Comparison of ENCODE assay signal across 2 cellular contexts in the genomic region with DNA sequence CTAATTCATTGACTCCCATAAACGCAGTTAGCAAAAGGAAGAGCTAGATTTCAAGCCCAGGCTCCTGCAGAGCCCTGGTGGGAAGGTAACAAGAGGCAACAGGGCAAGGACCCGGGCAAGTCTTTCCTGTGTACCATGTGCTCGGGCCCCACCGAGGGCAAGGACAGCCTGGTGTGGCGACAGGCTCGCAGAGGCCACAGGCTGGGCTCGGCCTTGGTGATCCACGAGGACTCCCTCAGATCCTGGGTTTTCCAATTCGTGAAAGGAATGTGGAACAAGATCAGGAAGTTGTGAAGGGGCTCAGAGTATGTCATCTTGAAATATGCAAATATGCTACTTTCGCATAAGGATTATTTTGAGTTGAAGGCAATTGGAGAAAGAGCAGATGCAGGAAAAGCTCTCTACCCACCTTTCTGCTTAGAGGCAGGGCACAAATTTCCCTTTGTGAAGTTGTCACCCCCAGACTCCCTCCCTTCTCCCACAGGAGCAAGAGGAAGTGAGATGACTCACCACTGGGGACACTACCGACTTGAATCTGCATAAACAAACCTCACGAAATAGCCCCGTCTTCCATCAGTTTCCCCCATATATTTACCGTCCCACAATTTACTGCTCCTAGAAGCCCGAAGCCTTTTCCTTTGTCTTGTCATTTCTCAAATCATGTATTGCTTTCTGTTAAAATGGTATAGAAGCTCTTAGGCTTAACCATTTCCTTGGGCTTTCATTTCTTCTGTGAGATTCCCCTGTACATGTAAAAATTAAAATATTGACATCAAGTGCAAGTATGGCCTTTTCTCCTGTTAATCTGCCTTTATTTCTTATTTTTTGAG.
TF ChIP-seq lines count a peak whose summit lies in the region.

No MANE protein-coding gene starts in this region.

TF ChIP-seq in HCT116, 20 proteins besides CTCF, POLR2A, EP300 and RAD21:
- no peak for TF ChIP-seq ATF3 (IDR thresholded peaks at IDR 0.05)
- no peak for TF ChIP-seq POLR2AphosphoS5 (IDR thresholded peaks at IDR 0.05; ENCODE audit: low read depth, low read length)
- TF ChIP-seq FOSL1 (IDR thresholded peaks at IDR 0.05; ENCODE audit: low read depth) = peak; percentile 76
- TF ChIP-seq, protein P1, sequence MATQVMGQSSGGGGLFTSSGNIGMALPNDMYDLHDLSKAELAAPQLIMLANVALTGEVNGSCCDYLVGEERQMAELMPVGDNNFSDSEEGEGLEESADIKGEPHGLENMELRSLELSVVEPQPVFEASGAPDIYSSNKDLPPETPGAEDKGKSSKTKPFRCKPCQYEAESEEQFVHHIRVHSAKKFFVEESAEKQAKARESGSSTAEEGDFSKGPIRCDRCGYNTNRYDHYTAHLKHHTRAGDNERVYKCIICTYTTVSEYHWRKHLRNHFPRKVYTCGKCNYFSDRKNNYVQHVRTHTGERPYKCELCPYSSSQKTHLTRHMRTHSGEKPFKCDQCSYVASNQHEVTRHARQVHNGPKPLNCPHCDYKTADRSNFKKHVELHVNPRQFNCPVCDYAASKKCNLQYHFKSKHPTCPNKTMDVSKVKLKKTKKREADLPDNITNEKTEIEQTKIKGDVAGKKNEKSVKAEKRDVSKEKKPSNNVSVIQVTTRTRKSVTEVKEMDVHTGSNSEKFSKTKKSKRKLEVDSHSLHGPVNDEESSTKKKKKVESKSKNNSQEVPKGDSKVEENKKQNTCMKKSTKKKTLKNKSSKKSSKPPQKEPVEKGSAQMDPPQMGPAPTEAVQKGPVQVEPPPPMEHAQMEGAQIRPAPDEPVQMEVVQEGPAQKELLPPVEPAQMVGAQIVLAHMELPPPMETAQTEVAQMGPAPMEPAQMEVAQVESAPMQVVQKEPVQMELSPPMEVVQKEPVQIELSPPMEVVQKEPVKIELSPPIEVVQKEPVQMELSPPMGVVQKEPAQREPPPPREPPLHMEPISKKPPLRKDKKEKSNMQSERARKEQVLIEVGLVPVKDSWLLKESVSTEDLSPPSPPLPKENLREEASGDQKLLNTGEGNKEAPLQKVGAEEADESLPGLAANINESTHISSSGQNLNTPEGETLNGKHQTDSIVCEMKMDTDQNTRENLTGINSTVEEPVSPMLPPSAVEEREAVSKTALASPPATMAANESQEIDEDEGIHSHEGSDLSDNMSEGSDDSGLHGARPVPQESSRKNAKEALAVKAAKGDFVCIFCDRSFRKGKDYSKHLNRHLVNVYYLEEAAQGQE (IDR thresholded peaks at IDR 0.05; ENCODE audit: low read depth) = no peak
- TF ChIP-seq ZNF274 (IDR thresholded peaks at IDR 0.05; ENCODE audit: low read depth, low read length) = no peak
- no peak for TF ChIP-seq ZFX (IDR thresholded peaks at IDR 0.05)
- TF ChIP-seq SRF (IDR thresholded peaks at IDR 0.05; ENCODE audit: low read depth) = no peak
- TF ChIP-seq, protein P2, sequence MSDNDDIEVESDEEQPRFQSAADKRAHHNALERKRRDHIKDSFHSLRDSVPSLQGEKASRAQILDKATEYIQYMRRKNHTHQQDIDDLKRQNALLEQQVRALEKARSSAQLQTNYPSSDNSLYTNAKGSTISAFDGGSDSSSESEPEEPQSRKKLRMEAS (IDR thresholded peaks at IDR 0.05) = peak; percentile 60
- TF ChIP-seq EGR1 (IDR thresholded peaks at IDR 0.05; ENCODE audit: low read depth) = no peak
- no peak for TF ChIP-seq SP1 (IDR thresholded peaks at IDR 0.05; ENCODE audit: low read depth)
- no peak for TF ChIP-seq CEBPB (IDR thresholded peaks at IDR 0.05; ENCODE audit: low read depth)
- TF ChIP-seq SIN3A (IDR thresholded peaks at IDR 0.05; ENCODE audit: low read depth) = no peak
- no peak for TF ChIP-seq EZH2phosphoT487 (IDR thresholded peaks at IDR 0.05; ENCODE audit: borderline replicate concordance)
- peak; percentile 50; the same call in 1 of the 2 replicates for TF ChIP-seq CBX3 (IDR thresholded peaks at IDR 0.05; ENCODE audit: low read depth)
- TF ChIP-seq EZH2 (IDR thresholded peaks at IDR 0.05) = no peak
- TF ChIP-seq, protein P3, sequence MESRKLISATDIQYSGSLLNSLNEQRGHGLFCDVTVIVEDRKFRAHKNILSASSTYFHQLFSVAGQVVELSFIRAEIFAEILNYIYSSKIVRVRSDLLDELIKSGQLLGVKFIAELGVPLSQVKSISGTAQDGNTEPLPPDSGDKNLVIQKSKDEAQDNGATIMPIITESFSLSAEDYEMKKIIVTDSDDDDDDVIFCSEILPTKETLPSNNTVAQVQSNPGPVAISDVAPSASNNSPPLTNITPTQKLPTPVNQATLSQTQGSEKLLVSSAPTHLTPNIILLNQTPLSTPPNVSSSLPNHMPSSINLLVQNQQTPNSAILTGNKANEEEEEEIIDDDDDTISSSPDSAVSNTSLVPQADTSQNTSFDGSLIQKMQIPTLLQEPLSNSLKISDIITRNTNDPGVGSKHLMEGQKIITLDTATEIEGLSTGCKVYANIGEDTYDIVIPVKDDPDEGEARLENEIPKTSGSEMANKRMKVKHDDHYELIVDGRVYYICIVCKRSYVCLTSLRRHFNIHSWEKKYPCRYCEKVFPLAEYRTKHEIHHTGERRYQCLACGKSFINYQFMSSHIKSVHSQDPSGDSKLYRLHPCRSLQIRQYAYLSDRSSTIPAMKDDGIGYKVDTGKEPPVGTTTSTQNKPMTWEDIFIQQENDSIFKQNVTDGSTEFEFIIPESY (IDR thresholded peaks at IDR 0.05; ENCODE audit: extremely low read depth, insufficient replicate concordance, low read length) = no peak
- TF ChIP-seq JUND (IDR thresholded peaks at IDR 0.05) = peak; percentile 61
- no peak for TF ChIP-seq TCF7L2 (IDR thresholded peaks at IDR 0.05; ENCODE audit: borderline replicate concordance, extremely low read depth, insufficient read depth, insufficient read length)
- no peak for TF ChIP-seq YY1 (IDR thresholded peaks at IDR 0.05; ENCODE audit: extremely low read depth, insufficient replicate concordance, low read depth, low read length)
- no peak for TF ChIP-seq ELF1 (IDR thresholded peaks at IDR 0.05; ENCODE audit: borderline replicate concordance, low read depth)
TF ChIP-seq in HCT116: peak in this region for 4.

TF ChIP-seq in HepG2, 621 proteins besides CTCF, POLR2A, EP300 and RAD21 (continues in another document):
- 0 out of 2 replicates have a peak, but pooled peaks have one; percentile 33 for TF ChIP-seq FIP1L1 (IDR thresholded peaks at IDR 0.05; ENCODE audit: borderline replicate concordance, insufficient read depth, low read depth, low read length)
- TF ChIP-seq ZFP91 (CRISPR knock-in tag; IDR thresholded peaks at IDR 0.05; ENCODE audit: borderline replicate concordance) = no peak
- TF ChIP-seq, protein P4, sequence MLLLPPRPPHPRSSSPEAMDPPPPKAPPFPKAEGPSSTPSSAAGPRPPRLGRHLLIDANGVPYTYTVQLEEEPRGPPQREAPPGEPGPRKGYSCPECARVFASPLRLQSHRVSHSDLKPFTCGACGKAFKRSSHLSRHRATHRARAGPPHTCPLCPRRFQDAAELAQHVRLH (CRISPR knock-in tag; IDR thresholded peaks at IDR 0.05; ENCODE audit: borderline replicate concordance, low read depth) = peak; percentile 26; the same call in 1 of the 2 replicates
- TF ChIP-seq ZNF274 (CRISPR knock-in tag; IDR thresholded peaks at IDR 0.05) = 0 out of 2 replicates have a peak, but pooled peaks have one; percentile 39
- peak; percentile 29 for TF ChIP-seq AGO2 (optimal IDR thresholded peaks at IDR 0.05; ENCODE audit: low read depth, low read length)
- TF ChIP-seq MYPOP (CRISPR knock-in tag; IDR thresholded peaks at IDR 0.05) = 0 out of 2 replicates have a peak, but pooled peaks have one; percentile 26
- 0 out of 2 replicates have a peak, but pooled peaks have one; percentile 12 for TF ChIP-seq FOSL1 (CRISPR knock-in tag; IDR thresholded peaks at IDR 0.05; ENCODE audit: borderline replicate concordance)
- TF ChIP-seq, protein P5, sequence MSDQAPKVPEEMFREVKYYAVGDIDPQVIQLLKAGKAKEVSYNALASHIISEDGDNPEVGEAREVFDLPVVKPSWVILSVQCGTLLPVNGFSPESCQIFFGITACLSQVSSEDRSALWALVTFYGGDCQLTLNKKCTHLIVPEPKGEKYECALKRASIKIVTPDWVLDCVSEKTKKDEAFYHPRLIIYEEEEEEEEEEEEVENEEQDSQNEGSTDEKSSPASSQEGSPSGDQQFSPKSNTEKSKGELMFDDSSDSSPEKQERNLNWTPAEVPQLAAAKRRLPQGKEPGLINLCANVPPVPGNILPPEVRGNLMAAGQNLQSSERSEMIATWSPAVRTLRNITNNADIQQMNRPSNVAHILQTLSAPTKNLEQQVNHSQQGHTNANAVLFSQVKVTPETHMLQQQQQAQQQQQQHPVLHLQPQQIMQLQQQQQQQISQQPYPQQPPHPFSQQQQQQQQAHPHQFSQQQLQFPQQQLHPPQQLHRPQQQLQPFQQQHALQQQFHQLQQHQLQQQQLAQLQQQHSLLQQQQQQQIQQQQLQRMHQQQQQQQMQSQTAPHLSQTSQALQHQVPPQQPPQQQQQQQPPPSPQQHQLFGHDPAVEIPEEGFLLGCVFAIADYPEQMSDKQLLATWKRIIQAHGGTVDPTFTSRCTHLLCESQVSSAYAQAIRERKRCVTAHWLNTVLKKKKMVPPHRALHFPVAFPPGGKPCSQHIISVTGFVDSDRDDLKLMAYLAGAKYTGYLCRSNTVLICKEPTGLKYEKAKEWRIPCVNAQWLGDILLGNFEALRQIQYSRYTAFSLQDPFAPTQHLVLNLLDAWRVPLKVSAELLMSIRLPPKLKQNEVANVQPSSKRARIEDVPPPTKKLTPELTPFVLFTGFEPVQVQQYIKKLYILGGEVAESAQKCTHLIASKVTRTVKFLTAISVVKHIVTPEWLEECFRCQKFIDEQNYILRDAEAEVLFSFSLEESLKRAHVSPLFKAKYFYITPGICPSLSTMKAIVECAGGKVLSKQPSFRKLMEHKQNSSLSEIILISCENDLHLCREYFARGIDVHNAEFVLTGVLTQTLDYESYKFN (CRISPR knock-in tag; conservative IDR thresholded peaks at IDR 0.05) = 0 out of 2 replicates have a peak, but pooled peaks have one; percentile 15
- TF ChIP-seq, protein P6, sequence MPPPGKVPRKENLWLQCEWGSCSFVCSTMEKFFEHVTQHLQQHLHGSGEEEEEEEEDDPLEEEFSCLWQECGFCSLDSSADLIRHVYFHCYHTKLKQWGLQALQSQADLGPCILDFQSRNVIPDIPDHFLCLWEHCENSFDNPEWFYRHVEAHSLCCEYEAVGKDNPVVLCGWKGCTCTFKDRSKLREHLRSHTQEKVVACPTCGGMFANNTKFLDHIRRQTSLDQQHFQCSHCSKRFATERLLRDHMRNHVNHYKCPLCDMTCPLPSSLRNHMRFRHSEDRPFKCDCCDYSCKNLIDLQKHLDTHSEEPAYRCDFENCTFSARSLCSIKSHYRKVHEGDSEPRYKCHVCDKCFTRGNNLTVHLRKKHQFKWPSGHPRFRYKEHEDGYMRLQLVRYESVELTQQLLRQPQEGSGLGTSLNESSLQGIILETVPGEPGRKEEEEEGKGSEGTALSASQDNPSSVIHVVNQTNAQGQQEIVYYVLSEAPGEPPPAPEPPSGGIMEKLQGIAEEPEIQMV (CRISPR knock-in tag; IDR thresholded peaks at IDR 0.05; ENCODE audit: low read depth) = 0 out of 2 replicates have a peak, but pooled peaks have one; percentile 29
- TF ChIP-seq, protein P7, sequence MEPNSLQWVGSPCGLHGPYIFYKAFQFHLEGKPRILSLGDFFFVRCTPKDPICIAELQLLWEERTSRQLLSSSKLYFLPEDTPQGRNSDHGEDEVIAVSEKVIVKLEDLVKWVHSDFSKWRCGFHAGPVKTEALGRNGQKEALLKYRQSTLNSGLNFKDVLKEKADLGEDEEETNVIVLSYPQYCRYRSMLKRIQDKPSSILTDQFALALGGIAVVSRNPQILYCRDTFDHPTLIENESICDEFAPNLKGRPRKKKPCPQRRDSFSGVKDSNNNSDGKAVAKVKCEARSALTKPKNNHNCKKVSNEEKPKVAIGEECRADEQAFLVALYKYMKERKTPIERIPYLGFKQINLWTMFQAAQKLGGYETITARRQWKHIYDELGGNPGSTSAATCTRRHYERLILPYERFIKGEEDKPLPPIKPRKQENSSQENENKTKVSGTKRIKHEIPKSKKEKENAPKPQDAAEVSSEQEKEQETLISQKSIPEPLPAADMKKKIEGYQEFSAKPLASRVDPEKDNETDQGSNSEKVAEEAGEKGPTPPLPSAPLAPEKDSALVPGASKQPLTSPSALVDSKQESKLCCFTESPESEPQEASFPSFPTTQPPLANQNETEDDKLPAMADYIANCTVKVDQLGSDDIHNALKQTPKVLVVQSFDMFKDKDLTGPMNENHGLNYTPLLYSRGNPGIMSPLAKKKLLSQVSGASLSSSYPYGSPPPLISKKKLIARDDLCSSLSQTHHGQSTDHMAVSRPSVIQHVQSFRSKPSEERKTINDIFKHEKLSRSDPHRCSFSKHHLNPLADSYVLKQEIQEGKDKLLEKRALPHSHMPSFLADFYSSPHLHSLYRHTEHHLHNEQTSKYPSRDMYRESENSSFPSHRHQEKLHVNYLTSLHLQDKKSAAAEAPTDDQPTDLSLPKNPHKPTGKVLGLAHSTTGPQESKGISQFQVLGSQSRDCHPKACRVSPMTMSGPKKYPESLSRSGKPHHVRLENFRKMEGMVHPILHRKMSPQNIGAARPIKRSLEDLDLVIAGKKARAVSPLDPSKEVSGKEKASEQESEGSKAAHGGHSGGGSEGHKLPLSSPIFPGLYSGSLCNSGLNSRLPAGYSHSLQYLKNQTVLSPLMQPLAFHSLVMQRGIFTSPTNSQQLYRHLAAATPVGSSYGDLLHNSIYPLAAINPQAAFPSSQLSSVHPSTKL (CRISPR knock-in tag; IDR thresholded peaks at IDR 0.05) = peak; percentile 50; the same call in 1 of the 2 replicates
- TF ChIP-seq ZNF556 (CRISPR knock-in tag; IDR thresholded peaks at IDR 0.05; ENCODE audit: borderline replicate concordance) = 0 out of 2 replicates have a peak, but pooled peaks have one; percentile 38
- TF ChIP-seq ELF3 (CRISPR knock-in tag; IDR thresholded peaks at IDR 0.05) = peak; percentile 52
- TF ChIP-seq, protein P8, sequence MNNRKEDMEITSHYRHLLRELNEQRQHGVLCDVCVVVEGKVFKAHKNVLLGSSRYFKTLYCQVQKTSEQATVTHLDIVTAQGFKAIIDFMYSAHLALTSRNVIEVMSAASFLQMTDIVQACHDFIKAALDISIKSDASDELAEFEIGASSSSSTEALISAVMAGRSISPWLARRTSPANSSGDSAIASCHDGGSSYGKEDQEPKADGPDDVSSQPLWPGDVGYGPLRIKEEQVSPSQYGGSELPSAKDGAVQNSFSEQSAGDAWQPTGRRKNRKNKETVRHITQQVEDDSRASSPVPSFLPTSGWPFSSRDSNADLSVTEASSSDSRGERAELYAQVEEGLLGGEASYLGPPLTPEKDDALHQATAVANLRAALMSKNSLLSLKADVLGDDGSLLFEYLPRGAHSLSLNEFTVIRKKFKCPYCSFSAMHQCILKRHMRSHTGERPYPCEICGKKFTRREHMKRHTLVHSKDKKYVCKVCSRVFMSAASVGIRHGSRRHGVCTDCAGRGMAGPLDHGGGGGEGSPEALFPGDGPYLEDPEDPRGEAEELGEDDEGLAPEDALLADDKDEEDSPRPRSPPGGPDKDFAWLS (CRISPR knock-in tag; IDR thresholded peaks at IDR 0.05; ENCODE audit: borderline replicate concordance) = no peak
- 0 out of 2 replicates have a peak, but pooled peaks have one; percentile 47 for TF ChIP-seq ZNF761 (CRISPR knock-in tag; conservative IDR thresholded peaks at IDR 0.05)
